Comparison of ENCODE assay signal across 8 cellular contexts in the genomic region with DNA sequence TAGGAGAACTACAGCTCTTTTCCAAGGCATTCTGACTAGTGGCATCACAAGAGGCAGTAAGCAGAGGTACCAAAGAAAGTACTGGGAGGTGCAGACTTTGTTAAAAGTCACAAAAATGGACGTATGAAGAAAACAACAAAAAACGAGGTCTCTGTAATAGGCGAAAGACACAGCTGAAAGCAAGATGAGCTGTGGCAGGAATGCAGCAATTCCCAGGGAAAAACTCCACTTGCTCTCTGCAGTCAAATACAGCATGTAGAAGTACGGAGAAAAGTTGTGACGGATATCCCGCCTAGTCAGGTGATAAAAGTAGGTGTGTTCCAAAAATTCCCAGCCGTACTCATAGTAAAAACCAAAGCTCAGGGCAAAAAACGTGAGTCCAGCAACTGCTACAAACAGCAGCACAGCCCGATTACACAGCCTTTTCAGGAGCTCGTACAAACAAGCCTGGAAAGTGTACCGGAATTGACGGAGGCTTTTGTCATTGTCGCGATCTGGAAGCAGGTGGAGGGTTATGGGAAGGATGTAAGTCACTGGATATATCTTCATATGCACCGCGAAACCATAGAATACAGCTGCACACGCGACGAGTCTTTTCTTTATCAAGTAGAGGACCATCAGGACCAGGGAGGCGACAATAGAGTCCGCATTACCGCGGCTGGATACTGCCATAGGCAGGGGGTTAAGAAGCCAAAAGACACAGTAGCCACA. TPM values are rescaled to one million over a fixed set of nuclear protein-coding genes. Genes with fewer than 3 reads are reported as not detected.
DNase-seq lines count a peak whose midpoint lies in the region; ATAC-seq and TF ChIP-seq lines count a peak whose summit lies in the region.

No MANE protein-coding gene starts in this region.

- no peak for TF ChIP-seq CTCF in LNCaP clone FGC (IDR thresholded peaks at IDR 0.05; ENCODE audit: control insufficient read depth, extremely low read depth, insufficient read depth)
- TF ChIP-seq CTCF in brain microvascular endothelial cell (IDR thresholded peaks at IDR 0.05; ENCODE audit: low read depth, low read length, missing control alignments): no peak

- ATAC-seq in GM19035 (IDR thresholded peaks at IDR 0.05; ENCODE audit: unreplicated experiment) (peak; percentile 16), left lobe of liver (peak; percentile 39), HG03378 (IDR thresholded peaks at IDR 0.05; ENCODE audit: unreplicated experiment) (no peak)

- H3K4me1 ChIP-seq in BLaER1 treated with 17β-estradiol and CSF1 and Interleukin-3, amounts not matched to agents 10 nM and 100 nM: peaks cover 24 to 38% (median 28%) of the 10 kb centered on the region in 10 experiments

- no peaks in the 10 kb centered on the region for H3K27me3 ChIP-seq in BLaER1 treated with 17β-estradiol and CSF1 and Interleukin-3, amounts not matched to agents 10 nM and 100 nM
- H3K27me3 ChIP-seq in brain microvascular endothelial cell (replicated peaks): no peaks in the 10 kb centered on the region

- H3K4me2 ChIP-seq in BLaER1 treated with 17β-estradiol and CSF1 and Interleukin-3, amounts not matched to agents 10 nM and 100 nM: peak overlapping the region; percentile 84 to 99 (median 96)

- in situ Hi-C loops in brain microvascular endothelial cell (cut with HindIII; ENCODE audit: low pct_ligation_motif_present, low sequenced_read_pairs): no loop called here

- peak overlapping the region in 9 of 11 experiments; percentile 34 to 69 (median 58); a peak in 9 of 22 replicates for H3K27ac ChIP-seq in BLaER1 treated with 17β-estradiol and CSF1 and Interleukin-3, amounts not matched to agents 10 nM and 100 nM
- H3K27ac ChIP-seq in brain microvascular endothelial cell: no peak overlapping the region
- H3K27ac ChIP-seq in substantia nigra (ENCODE audit: low read depth, low read length, poor library complexity, severe bottlenecking): peak overlapping the region; percentile 82

- peak overlapping the region; percentile 61 to 79 (median 76); a peak in 21 of 22 replicates for H3K9ac ChIP-seq in BLaER1 treated with 17β-estradiol and CSF1 and Interleukin-3, amounts not matched to agents 10 nM and 100 nM

- DNase-seq in LNCaP clone FGC (ENCODE audit: low read depth) (no peak), brain microvascular endothelial cell (no peak), left lobe of liver (ENCODE audit: low spot score) (no peak), substantia nigra (lab: John Stamatoyannopoulos, UW) (peak in 3 of 49 donors; percentile 15 to 53 (median 44)), MV-4-11 (lab: John Stamatoyannopoulos, UW) (no peak)

- no peaks in the 10 kb centered on the region for H3K9me3 ChIP-seq in BLaER1 treated with 17β-estradiol and CSF1 and Interleukin-3, amounts not matched to agents 10 nM and 100 nM (replicated peaks in 1 of 11)

- H3K36me3 ChIP-seq in BLaER1 treated with 17β-estradiol and CSF1 and Interleukin-3, amounts not matched to agents 10 nM and 100 nM: peaks cover 0 to 11% (median 0%) of the 10 kb centered on the region in 11 experiments; a peak in 3 of 22 replicates
- no peaks in the 10 kb centered on the region for H3K36me3 ChIP-seq in brain microvascular endothelial cell (replicated peaks)

- peak overlapping the region; percentile 67 to 88 (median 78) for H3K4me3 ChIP-seq in BLaER1 treated with 17β-estradiol and CSF1 and Interleukin-3, amounts not matched to agents 10 nM and 100 nM
- peak overlapping the region; percentile 86 for H3K4me3 ChIP-seq in LNCaP clone FGC (ENCODE audit: low read depth, low read length)
- peak overlapping the region; percentile 88 for H3K4me3 ChIP-seq in brain microvascular endothelial cell (ENCODE audit: low read depth, low read length)

- H4K20me1 ChIP-seq in BLaER1 treated with 17β-estradiol and CSF1 and Interleukin-3, amounts not matched to agents 10 nM and 100 nM: peaks cover 0 to 19% (median 0%) of the 10 kb centered on the region in 11 experiments; a peak in 4 of 22 replicates

RNA-seq across cellular contexts. Expression of a gene that starts 1.0 kb away (rescaled TPM):
- total RNA-seq in left lobe of liver: 3.4 TPM

RNA-seq across cellular contexts. Expression of a gene that starts 39.1 kb away (rescaled TPM):
- 0.28 TPM for total RNA-seq in left lobe of liver

RNA-seq across cellular contexts. Expression of a gene that starts 50.5 kb away (rescaled TPM):
- not detected for total RNA-seq in left lobe of liver
